Comparison of ENCODE assay signal across 1 cellular context in genomic region chr7:135170223-135170997, GRCh38.
TF ChIP-seq lines count a peak whose summit lies in the region.

TSS of gene CYREN (minus strand) at chr7:135170707. CDS start at chr7:135168922, 1,785 bp downstream.

TF ChIP-seq in HEK293, 187 proteins besides CTCF, POLR2A, EP300 and RAD21 (continued from another document and continues in another):
- TF ChIP-seq REST (tag by site-specific recombination; IDR thresholded peaks at IDR 0.05): no peak
- no peak for TF ChIP-seq KLF1 (tag by site-specific recombination; IDR thresholded peaks at IDR 0.05)
- peak; percentile 93 for TF ChIP-seq ZNF423 (tag by site-specific recombination; IDR thresholded peaks at IDR 0.05)
- no peak for TF ChIP-seq ZNF26 (tag by site-specific recombination; IDR thresholded peaks at IDR 0.05)
- no peak for TF ChIP-seq ZNF837 (tag by site-specific recombination; IDR thresholded peaks at IDR 0.05)
- TF ChIP-seq SALL2 (tag by site-specific recombination; IDR thresholded peaks at IDR 0.05; ENCODE audit: borderline replicate concordance): no peak
- 0 out of 2 replicates have a peak, but pooled peaks have one; percentile 60 for TF ChIP-seq OVOL3 (tag by site-specific recombination; IDR thresholded peaks at IDR 0.05)
- 0 out of 2 replicates have a peak, but pooled peaks have one; percentile 76 for TF ChIP-seq ZNF324 (tag by site-specific recombination; IDR thresholded peaks at IDR 0.05)
- TF ChIP-seq KLF10 (tag by site-specific recombination; IDR thresholded peaks at IDR 0.05): 0 out of 2 replicates have a peak, but pooled peaks have one; percentile 19
- no peak for TF ChIP-seq ZNF23 (tag by site-specific recombination; IDR thresholded peaks at IDR 0.05; ENCODE audit: borderline replicate concordance)
- TF ChIP-seq ZNF664 (tag by site-specific recombination; IDR thresholded peaks at IDR 0.05): no peak
- no peak for TF ChIP-seq ZNF354C (tag by site-specific recombination; IDR thresholded peaks at IDR 0.05; ENCODE audit: borderline replicate concordance, low read depth)
- TF ChIP-seq ZBTB48 (tag by site-specific recombination; IDR thresholded peaks at IDR 0.05): peak; percentile 76; the same call in 1 of the 2 replicates
- TF ChIP-seq ZNF692 (tag by site-specific recombination; IDR thresholded peaks at IDR 0.05): peak; percentile 97
- no peak for TF ChIP-seq ZNF645 (tag by site-specific recombination; IDR thresholded peaks at IDR 0.05)
- TF ChIP-seq SP3 (tag by site-specific recombination; IDR thresholded peaks at IDR 0.05): peak; percentile 76
- no peak for TF ChIP-seq ZNF19 (tag by site-specific recombination; IDR thresholded peaks at IDR 0.05; ENCODE audit: low read depth)
- no peak for TF ChIP-seq ZNF433 (tag by site-specific recombination; IDR thresholded peaks at IDR 0.05; ENCODE audit: low read depth)
- TF ChIP-seq ZNF76 (tag by site-specific recombination; IDR thresholded peaks at IDR 0.05; ENCODE audit: borderline replicate concordance, low read depth): peak; percentile 72
- TF ChIP-seq ZNF768 (tag by site-specific recombination; IDR thresholded peaks at IDR 0.05): no peak
- TF ChIP-seq TRIM28 (IDR thresholded peaks at IDR 0.05; ENCODE audit: borderline replicate concordance, low read length): no peak
- TF ChIP-seq ZNF140 (tag by site-specific recombination; IDR thresholded peaks at IDR 0.05): no peak
- peak; percentile 90 for TF ChIP-seq ZNF518A (tag by site-specific recombination; conservative IDR thresholded peaks at IDR 0.05; ENCODE audit: low read depth)
- TF ChIP-seq ZNF544 (tag by site-specific recombination; IDR thresholded peaks at IDR 0.05): no peak
- no peak for TF ChIP-seq MZF1 (tag by site-specific recombination; IDR thresholded peaks at IDR 0.05; ENCODE audit: borderline replicate concordance)
- TF ChIP-seq ZNF654 (tag by site-specific recombination; IDR thresholded peaks at IDR 0.05; ENCODE audit: low read depth): peak; percentile 36
- no peak for TF ChIP-seq ZNF624 (tag by site-specific recombination; IDR thresholded peaks at IDR 0.05)
- no peak for TF ChIP-seq ZNF416 (tag by site-specific recombination; IDR thresholded peaks at IDR 0.05)
- TF ChIP-seq ZNF513 (tag by site-specific recombination; IDR thresholded peaks at IDR 0.05): no peak
- TF ChIP-seq ZEB2 (tag by site-specific recombination; IDR thresholded peaks at IDR 0.05): peak; percentile 93
- no peak for TF ChIP-seq TSHZ1 (tag by site-specific recombination; IDR thresholded peaks at IDR 0.05; ENCODE audit: borderline replicate concordance)
- peak; percentile 88 for TF ChIP-seq KLF16 (tag by site-specific recombination; IDR thresholded peaks at IDR 0.05)
- TF ChIP-seq ZSCAN16 (tag by site-specific recombination; IDR thresholded peaks at IDR 0.05): no peak
- 0 out of 2 replicates have a peak, but pooled peaks have one; percentile 30 for TF ChIP-seq ZNF37A (tag by site-specific recombination; IDR thresholded peaks at IDR 0.05)
- no peak for TF ChIP-seq ZNF521 (tag by site-specific recombination; IDR thresholded peaks at IDR 0.05)
- TF ChIP-seq ZNF555 (tag by site-specific recombination; conservative IDR thresholded peaks at IDR 0.05): no peak
- TF ChIP-seq HOXC10 (CRISPR knock-in tag; IDR thresholded peaks at IDR 0.05): no peak
- TF ChIP-seq ZNF488 (tag by site-specific recombination; IDR thresholded peaks at IDR 0.05): no peak; the same call in 1 of the 2 replicates
- TF ChIP-seq ZNF239 (tag by site-specific recombination; IDR thresholded peaks at IDR 0.05): no peak
- peak; percentile 34; the same call in 1 of the 2 replicates for TF ChIP-seq ZNF121 (tag by site-specific recombination; IDR thresholded peaks at IDR 0.05)
- TF ChIP-seq ZNF174 (tag by site-specific recombination; IDR thresholded peaks at IDR 0.05): no peak
- peak; percentile 86; the same call in 1 of the 2 replicates for TF ChIP-seq ZBTB20 (tag by site-specific recombination; IDR thresholded peaks at IDR 0.05)
- no peak for TF ChIP-seq ZNF362 (tag by site-specific recombination; IDR thresholded peaks at IDR 0.05)
- no peak for TF ChIP-seq ZNF707 (tag by site-specific recombination; IDR thresholded peaks at IDR 0.05)
